2 cellular contexts compared by ENCODE assay signal in genomic region chr19:42069619-42070293, GRCh38.
TF ChIP-seq lines count a peak whose summit lies in the region.

GRIK5 (minus strand) TSS chr19:42070206; CDS start chr19:42065770, 4,436 bp downstream.

TF ChIP-seq in endothelial cell of umbilical vein, 7 proteins besides CTCF, POLR2A, EP300 and RAD21 (continued from another document):
- no peak for TF ChIP-seq POLR2AphosphoS5 (IDR thresholded peaks at IDR 0.05; ENCODE audit: insufficient read depth, low read depth, low read length)

TF ChIP-seq in neural cell, 6 proteins besides CTCF, POLR2A, EP300 and RAD21 (continued from another document):
- TF ChIP-seq, protein P1, sequence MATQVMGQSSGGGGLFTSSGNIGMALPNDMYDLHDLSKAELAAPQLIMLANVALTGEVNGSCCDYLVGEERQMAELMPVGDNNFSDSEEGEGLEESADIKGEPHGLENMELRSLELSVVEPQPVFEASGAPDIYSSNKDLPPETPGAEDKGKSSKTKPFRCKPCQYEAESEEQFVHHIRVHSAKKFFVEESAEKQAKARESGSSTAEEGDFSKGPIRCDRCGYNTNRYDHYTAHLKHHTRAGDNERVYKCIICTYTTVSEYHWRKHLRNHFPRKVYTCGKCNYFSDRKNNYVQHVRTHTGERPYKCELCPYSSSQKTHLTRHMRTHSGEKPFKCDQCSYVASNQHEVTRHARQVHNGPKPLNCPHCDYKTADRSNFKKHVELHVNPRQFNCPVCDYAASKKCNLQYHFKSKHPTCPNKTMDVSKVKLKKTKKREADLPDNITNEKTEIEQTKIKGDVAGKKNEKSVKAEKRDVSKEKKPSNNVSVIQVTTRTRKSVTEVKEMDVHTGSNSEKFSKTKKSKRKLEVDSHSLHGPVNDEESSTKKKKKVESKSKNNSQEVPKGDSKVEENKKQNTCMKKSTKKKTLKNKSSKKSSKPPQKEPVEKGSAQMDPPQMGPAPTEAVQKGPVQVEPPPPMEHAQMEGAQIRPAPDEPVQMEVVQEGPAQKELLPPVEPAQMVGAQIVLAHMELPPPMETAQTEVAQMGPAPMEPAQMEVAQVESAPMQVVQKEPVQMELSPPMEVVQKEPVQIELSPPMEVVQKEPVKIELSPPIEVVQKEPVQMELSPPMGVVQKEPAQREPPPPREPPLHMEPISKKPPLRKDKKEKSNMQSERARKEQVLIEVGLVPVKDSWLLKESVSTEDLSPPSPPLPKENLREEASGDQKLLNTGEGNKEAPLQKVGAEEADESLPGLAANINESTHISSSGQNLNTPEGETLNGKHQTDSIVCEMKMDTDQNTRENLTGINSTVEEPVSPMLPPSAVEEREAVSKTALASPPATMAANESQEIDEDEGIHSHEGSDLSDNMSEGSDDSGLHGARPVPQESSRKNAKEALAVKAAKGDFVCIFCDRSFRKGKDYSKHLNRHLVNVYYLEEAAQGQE (IDR thresholded peaks at IDR 0.05; ENCODE audit: borderline replicate concordance), result peak; percentile 53
- TF ChIP-seq SMC3 (conservative IDR thresholded peaks at IDR 0.05; ENCODE audit: poor library complexity) (no peak), MXI1 (conservative IDR thresholded peaks at IDR 0.05; ENCODE audit: poor library complexity, severe bottlenecking) (peak; percentile 51), TAF1 (IDR thresholded peaks at IDR 0.05; ENCODE audit: low read depth) (peak; percentile 81)
